9 cellular contexts compared by ENCODE assay signal in genomic region chr1:966603-967295, GRCh38. TPM values are rescaled to one million over a fixed set of nuclear protein-coding genes. Genes with fewer than 3 reads are reported as not detected.
DNase-seq lines count a peak whose midpoint lies in the region; ATAC-seq and TF ChIP-seq lines count a peak whose summit lies in the region.
"Had no signal": no experiment of that assay in that cellular context is flagged by ENCODE, and none has a peak within 500 bp of the region (broad histone marks: within the 10 kb centered on the region; RNA-seq: fewer than 3 reads in every experiment).

No MANE protein-coding gene starts in this region.

- no peaks in the 10 kb centered on the region; the same call in 1 of the 2 replicates for H3F3A ChIP-seq in DOHH2 (ENCODE audit: control insufficient read depth, insufficient read depth)

- no peaks in the 10 kb centered on the region for H3K9me3 Mint-ChIP-seq in naive thymus-derived CD8-positive, alpha-beta T cell

- peaks cover 6 to 17% (median 10%) of the 10 kb centered on the region in 5 donors for H3K27me3 Mint-ChIP-seq in naive thymus-derived CD8-positive, alpha-beta T cell

- peak overlapping the region in 2 of 10 donors; percentile 37 to 75 for H3K27ac Mint-ChIP-seq in naive thymus-derived CD8-positive, alpha-beta T cell

- TF ChIP-seq POLR2A in NB4 (IDR thresholded peaks at IDR 0.05; ENCODE audit: extremely low read depth, insufficient read length) = peak; percentile 55
- no peak for TF ChIP-seq POLR2A in erythroblast (IDR thresholded peaks at IDR 0.05; ENCODE audit: low read length)

- no peaks in the 10 kb centered on the region for H3K36me3 ChIP-seq in DOHH2 (ENCODE audit: control insufficient read depth, low read length)

- H3K4me2 ChIP-seq in DOHH2 (ENCODE audit: low read length) = peak overlapping the region; percentile 78

- peaks cover 0 to 9% (median 4%) of the 10 kb centered on the region in 4 donors for H3K4me1 Mint-ChIP-seq in naive thymus-derived CD8-positive, alpha-beta T cell

- 0 out of 2 replicates have a peak, but pooled peaks cover 4% of the 10 kb centered on the region for H3K27me3 ChIP-seq in DOHH2 (ENCODE audit: control insufficient read depth, low read length)

- H3K4me3 ChIP-seq in DOHH2 (ENCODE audit: low read length) (peak overlapping the region; percentile 63), NB4 (ENCODE audit: low read depth, low read length) (peak overlapping the region; percentile 42)

- no peak for TF ChIP-seq CTCF in DOHH2 (IDR thresholded peaks at IDR 0.05; ENCODE audit: low read depth, low read length, poor library complexity, severe bottlenecking)
- TF ChIP-seq CTCF in NB4 (IDR thresholded peaks at IDR 0.05; ENCODE audit: low read depth, low read length) = no peak

- no peaks in the 10 kb centered on the region for H3K79me2 ChIP-seq in DOHH2 (ENCODE audit: control insufficient read depth, low read length)

- H3K27ac ChIP-seq in DOHH2 (ENCODE audit: low read depth, low read length) = no peak overlapping the region

- DNase-seq in NB4 (ENCODE audit: low read depth) (peak; percentile 77), erythroblast (lab: John Stamatoyannopoulos, UW) (peak; percentile 41 to 68), NCI-H510A (lab: John Stamatoyannopoulos, UW) (no peak)
- peak; percentile 89 for DNase-seq in activated CD8-positive, alpha-beta memory T cell treated with anti-CD3 and anti-CD28 coated beads, Interleukin-2, amount 50 U/mL, for 4 hours
- peak; percentile 28 to 85 (median 56) for DNase-seq in naive thymus-derived CD8-positive, alpha-beta T cell
- DNase-seq in stimulated activated naive CD4-positive, alpha-beta T cell (lab: John Stamatoyannopoulos, UW) = peak in 5 of 6 experiments; percentile 40 to 61 (median 55)

- no peaks in the 10 kb centered on the region; the same call in 1 of the 2 replicates for H3K9me3 ChIP-seq in DOHH2 (ENCODE audit: control insufficient read depth, insufficient read depth, low read length)

- no peaks in the 10 kb centered on the region for H3K9me2 ChIP-seq in DOHH2 (replicated peaks; ENCODE audit: control insufficient read depth, low read length)

- POLR2A ChIA-PET in naive thymus-derived CD8-positive, alpha-beta T cell (lab: Charles Lee) = interaction anchor here (0.6 to 1.1 kb wide), 3 partner anchors 8 to 47 kb away, joined by 3 to 4 read pairs (median 3); partner anchors contain the start of genes ISG15 and NOC2L

- ATAC-seq in GM21825 (IDR thresholded peaks at IDR 0.05; ENCODE audit: unreplicated experiment) = peak; percentile 61
- ATAC-seq in naive thymus-derived CD8-positive, alpha-beta T cell = peak; percentile 87 to 90

- no peaks in the 10 kb centered on the region for H3K36me3 Mint-ChIP-seq in naive thymus-derived CD8-positive, alpha-beta T cell

- no peaks in the 10 kb centered on the region for H4K20me1 ChIP-seq in DOHH2 (ENCODE audit: control insufficient read depth, insufficient read depth, low read depth, low read length)

- peak overlapping the region; percentile 64 to 86 (median 80) for H3K4me3 Mint-ChIP-seq in naive thymus-derived CD8-positive, alpha-beta T cell

- H3K4me1 ChIP-seq in DOHH2 (ENCODE audit: control insufficient read depth, low read length) = peaks cover 10% of the 10 kb centered on the region

RNA-seq across cellular contexts. Expression of gene PLEKHN1, which starts 0.5 kb away (rescaled TPM):
- under 1 TPM; 0.60 to 0.93 TPM for total RNA-seq in naive thymus-derived CD8-positive, alpha-beta T cell
- under 1 TPM in 1 of 3 donors, not detected in 2; 0.19 TPM for polyA plus RNA-seq in naive thymus-derived CD8-positive, alpha-beta T cell

RNA-seq across cellular contexts. Expression of gene KLHL17, which starts 6.4 kb away (rescaled TPM):
- 10 to 100 TPM; 36.4 to 37.4 TPM for total RNA-seq in naive thymus-derived CD8-positive, alpha-beta T cell
- polyA plus RNA-seq in naive thymus-derived CD8-positive, alpha-beta T cell = 1 to 10 TPM in 2 of 3 donors, under 1 TPM in 1; 0.94 to 2.0 (median 1.1) TPM

RNA-seq across cellular contexts. Expression of gene NOC2L, which starts 7.7 kb away (rescaled TPM):
- 10 to 100 TPM; 72.3 to 78.3 TPM for total RNA-seq in naive thymus-derived CD8-positive, alpha-beta T cell
- polyA plus RNA-seq in naive thymus-derived CD8-positive, alpha-beta T cell = 10 to 100 TPM; 49.5 to 68.2 (median 60.5) TPM

RNA-seq across cellular contexts. Expression of gene PERM1, which starts 15.1 kb away (rescaled TPM):
- not detected for total RNA-seq in naive thymus-derived CD8-positive, alpha-beta T cell
- not detected for polyA plus RNA-seq in naive thymus-derived CD8-positive, alpha-beta T cell
- total RNA-seq: glomerular endothelial cell had no signal

RNA-seq across cellular contexts. Expression of gene HES4, which starts 33.1 kb away (rescaled TPM):
- not detected for total RNA-seq in naive thymus-derived CD8-positive, alpha-beta T cell
- polyA plus RNA-seq in naive thymus-derived CD8-positive, alpha-beta T cell = under 1 TPM in 1 of 3 donors, not detected in 2; 0.85 TPM
